Comparison of ENCODE assay signal across 24 cellular contexts in genomic region chr16:86823125-86823524, GRCh38.
DNase-seq lines count a peak whose midpoint lies in the region; ATAC-seq and TF ChIP-seq lines count a peak whose summit lies in the region.
"Had no signal": no experiment of that assay in that cellular context is flagged by ENCODE, and none has a peak within 500 bp of the region (broad histone marks: within the 10 kb centered on the region; RNA-seq: fewer than 3 reads in every experiment).

No MANE protein-coding gene starts in this region.

- H3K36me3 Mint-ChIP-seq in MCF 10A (ENCODE audit: insufficient read depth, unreplicated experiment) (peaks cover 5% of the 10 kb centered on the region), chondrocyte (ENCODE audit: low read depth) (no peaks in the 10 kb centered on the region)
- H3K36me3 Mint-ChIP-seq: CD4-positive, CD25-positive, alpha-beta regulatory T cell had no signal

- no peak for TF ChIP-seq POLR2A in breast epithelium (IDR thresholded peaks at IDR 0.05)

- H3K4me3 Mint-ChIP-seq in MCF 10A (ENCODE audit: unreplicated experiment) (no peak overlapping the region), chondrocyte (ENCODE audit: unreplicated experiment) (no peak overlapping the region)
- H3K4me3 Mint-ChIP-seq: CD4-positive, CD25-positive, alpha-beta regulatory T cell had no signal

- intact Hi-C loops in MCF 10A (cut with micrococcal nuclease) = loop anchor here (5.0 kb wide), 1 partner anchor 256 kb away; the partner anchor contains the start of gene FOXC2
- intact Hi-C loops in breast epithelium (cut with DNase I; ENCODE audit: low total_unique reads) = no loop called here
- intact Hi-C loops in colonic mucosa (cut with DNase I) = no loop called here
- intact Hi-C loops in aorta (cut with DNase I) = loop anchor here in 1 of 2 donors (10.0 kb wide), 1 partner anchor 452 kb away; no protein-coding TSS in a partner anchor

- H3K36me3 ChIP-seq in breast epithelium = no peaks in the 10 kb centered on the region
- H3K36me3 ChIP-seq in SJCRH30 = no peaks in the 10 kb centered on the region
- no peaks in the 10 kb centered on the region for H3K36me3 ChIP-seq in skeletal muscle satellite cell (ENCODE audit: insufficient read depth, low read length)
- no peaks in the 10 kb centered on the region for H3K36me3 ChIP-seq in colonic mucosa
- H3K36me3 ChIP-seq in aorta (ENCODE audit: control insufficient read depth in 1 of 2, insufficient read depth in 2 of 2, low read length in 1 of 2) = no peaks in the 10 kb centered on the region

- H3K4me1 Mint-ChIP-seq in MCF 10A (ENCODE audit: insufficient read depth, unreplicated experiment) (peaks cover 42% of the 10 kb centered on the region), chondrocyte (ENCODE audit: low read depth) (peaks cover 43% of the 10 kb centered on the region)
- H3K4me1 Mint-ChIP-seq: CD4-positive, CD25-positive, alpha-beta regulatory T cell had no signal

- BruUV-seq in MCF 10A (replicated peaks; lab: Mats Ljungman, UMichigan) = no TSS peak

- H3K9me3 Mint-ChIP-seq in MCF 10A (ENCODE audit: unreplicated experiment) = no peaks in the 10 kb centered on the region
- H3K9me3 Mint-ChIP-seq in chondrocyte (ENCODE audit: low read depth) = peaks cover 4% of the 10 kb centered on the region

- peaks cover 0 to 60% of the 10 kb centered on the region in 2 donors for H3K27me3 ChIP-seq in breast epithelium
- no peaks in the 10 kb centered on the region for H3K27me3 ChIP-seq in SJCRH30
- peaks cover 19% of the 10 kb centered on the region for H3K27me3 ChIP-seq in skeletal muscle satellite cell (ENCODE audit: control insufficient read depth, insufficient read depth, low read length)
- no peaks in the 10 kb centered on the region for H3K27me3 ChIP-seq in colonic mucosa
- no peaks in the 10 kb centered on the region for H3K27me3 ChIP-seq in aorta (ENCODE audit: control insufficient read depth in 1 of 2, insufficient read depth in 2 of 2, low read length in 1 of 2)

- peak; percentile 28 for DNase-seq in MCF 10A (ENCODE audit: unreplicated experiment)
- DNase-seq in breast epithelium (ENCODE audit: low spot score in 2 of 2) = no peak
- DNase-seq in SJCRH30 = no peak
- no peak for DNase-seq in chondrocyte (ENCODE audit: low spot score)
- no peak for DNase-seq in colonic mucosa
- no peak for DNase-seq in aorta
- DNase-seq: Caco-2; CD4-positive, CD25-positive, alpha-beta regulatory T cell; DMS153; GF-D8; KG1; NCI-H1092; NCI-H1436 treated with DMSO at 0.1 percent for 48 hours; NCI-H2029; NCI-H345; NCI-H524 treated with DMSO at 0.1 percent for 48 hours; PC-9; Right ventricle myocardium superior; SK-N-SH had no signal

- H3K9me3 ChIP-seq in breast epithelium = no peaks in the 10 kb centered on the region
- H3K9me3 ChIP-seq in SJCRH30 (replicated peaks) = no peaks in the 10 kb centered on the region
- no peaks in the 10 kb centered on the region for H3K9me3 ChIP-seq in skeletal muscle satellite cell (replicated peaks; ENCODE audit: low read length)
- no peaks in the 10 kb centered on the region for H3K9me3 ChIP-seq in colonic mucosa
- H3K9me3 ChIP-seq in aorta (ENCODE audit: control insufficient read depth, low read length) = peaks cover 2% of the 10 kb centered on the region
- H3K9me3 ChIP-seq: Caco-2, SK-N-SH had no signal

- H3K27ac ChIP-seq in breast epithelium (no peak overlapping the region), SJCRH30 (peak overlapping the region; percentile 5), colonic mucosa (no peak overlapping the region), aorta (ENCODE audit: low read depth in 1 of 2, low read length in 2 of 2) (no peak overlapping the region)
- H3K27ac ChIP-seq: 22Rv1, PC-9 had no signal

- peak overlapping the region; percentile 63 for H3K4me2 ChIP-seq in skeletal muscle satellite cell (ENCODE audit: low read length)
- H3K4me2 ChIP-seq: PC-9, SK-N-SH had no signal

- CTCF ChIA-PET in MCF 10A (lab: Yijun Ruan, JAX) = no interaction called here

- ATAC-seq in aorta (ENCODE audit: low FRiP score) (no peak), HG02798 (IDR thresholded peaks at IDR 0.05; ENCODE audit: poor library complexity, unreplicated experiment) (no peak)
- ATAC-seq: GM12878, HepG2 had no signal

- TF ChIP-seq CTCF in MCF 10A (IDR thresholded peaks at IDR 0.05; ENCODE audit: unreplicated experiment) = no peak
- no peak for TF ChIP-seq CTCF in breast epithelium (IDR thresholded peaks at IDR 0.05)
- TF ChIP-seq CTCF in chondrocyte (IDR thresholded peaks at IDR 0.05) = no peak
- no peak for TF ChIP-seq CTCF in colonic mucosa (IDR thresholded peaks at IDR 0.05)

- H3K4me3 ChIP-seq in breast epithelium (no peak overlapping the region), SJCRH30 (no peak overlapping the region), skeletal muscle satellite cell (ENCODE audit: low read length) (no peak overlapping the region), colonic mucosa (no peak overlapping the region), aorta (ENCODE audit: low read length in 2 of 2) (no peak overlapping the region)
- H3K4me3 ChIP-seq: GM12878, PC-9 had no signal

- H3K27ac Mint-ChIP-seq in MCF 10A (ENCODE audit: low read depth, unreplicated experiment) (peak overlapping the region; percentile 31), chondrocyte (ENCODE audit: unreplicated experiment) (peak overlapping the region; percentile 91)
- H3K27ac Mint-ChIP-seq: CD4-positive, CD25-positive, alpha-beta regulatory T cell had no signal

- H3K27me3 Mint-ChIP-seq in MCF 10A (ENCODE audit: insufficient read depth, unreplicated experiment) (no peaks in the 10 kb centered on the region), chondrocyte (ENCODE audit: low read depth) (peaks cover 5% of the 10 kb centered on the region)

- H3K9ac ChIP-seq in skeletal muscle satellite cell (ENCODE audit: low read depth, low read length) (peak overlapping the region; percentile 64), colonic mucosa (ENCODE audit: low read depth in 2 of 2, low read length in 2 of 2) (no peak overlapping the region)
- H3K9ac ChIP-seq: SK-N-SH had no signal

- H3K4me1 ChIP-seq in breast epithelium (no peaks in the 10 kb centered on the region), SJCRH30 (peaks cover 68% of the 10 kb centered on the region), skeletal muscle satellite cell (ENCODE audit: control insufficient read depth, insufficient read depth, low read length) (peaks cover 63% of the 10 kb centered on the region), colonic mucosa (no peaks in the 10 kb centered on the region), aorta (ENCODE audit: control insufficient read depth in 1 of 2, insufficient read depth in 2 of 2, low read length in 2 of 2) (no peaks in the 10 kb centered on the region)

- POLR2A ChIA-PET in MCF 10A (lab: Yijun Ruan, JAX) = interaction anchor here (0.8 kb wide), 1 partner anchor 568 kb away, joined by 3 read pairs; no protein-coding TSS in a partner anchor

- WGBS in aorta, 2 donors = 30 to 37% methylated on average over 8 of the region's 8 CpGs
